ENCODE assay signal across 22 cellular contexts in the genomic region with DNA sequence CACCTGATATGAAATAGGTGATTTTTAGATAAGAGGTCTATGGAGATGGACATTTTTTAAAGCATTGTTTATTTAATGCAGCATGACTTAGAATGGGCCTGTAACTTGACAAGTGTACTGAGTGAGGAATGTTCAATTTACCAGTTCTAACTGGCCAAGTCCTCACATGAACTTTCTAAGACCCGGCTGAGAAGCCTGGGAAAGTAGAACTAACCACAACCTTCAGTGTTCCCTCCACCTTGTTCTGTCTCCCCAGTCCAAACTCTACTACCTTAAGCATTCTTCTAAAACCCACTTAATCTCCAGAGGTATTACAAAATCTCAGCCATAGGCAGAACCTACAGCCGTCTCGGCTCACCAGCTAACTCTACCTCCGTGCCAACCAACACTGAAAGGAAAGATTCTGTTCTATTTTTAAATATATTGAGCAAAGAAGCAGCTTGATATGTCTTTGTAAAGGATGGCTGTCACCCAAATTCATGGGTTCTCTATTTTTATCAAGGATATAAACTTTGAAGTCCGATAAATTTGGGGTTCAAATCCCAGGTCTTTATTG. TPM values are rescaled to one million over a fixed set of nuclear protein-coding genes. Genes with fewer than 3 reads are reported as not detected.
A peak's percentile ranks its signal among the peaks of the same experiment; 100 is the strongest.
DNase-seq lines count a peak whose midpoint lies in the region; ATAC-seq and TF ChIP-seq lines count a peak whose summit lies in the region.
"Had no signal": no experiment of that assay in that cellular context is flagged by ENCODE, and none has a peak within 500 bp of the region (broad histone marks: within the 10 kb centered on the region; RNA-seq: fewer than 3 reads in every experiment).

No MANE protein-coding gene starts in this region.

- peak overlapping the region; percentile 27 for H3K27ac Mint-ChIP-seq in neural crest cell (ENCODE audit: unreplicated experiment)
- H3K27ac Mint-ChIP-seq in type B pancreatic cell, result peak overlapping the region; percentile 70
- H3K27ac Mint-ChIP-seq in stimulated activated naive B cell treated with anti-CD40 and anti-IgM and Interleukin-4, amounts not matched to agents 10 μg/mL and 1 μg/mL and 100 μg/mL, for 72 hours, result no peak overlapping the region
- H3K27ac Mint-ChIP-seq: activated naive CD4-positive, alpha-beta T cell treated with anti-CD3 and anti-CD28 coated beads, Interleukin-2, amount 10 ng/mL, durations not matched to agents 7 days and 5 days; activated T-helper 1 cell treated with anti-CD3 and anti-CD28 coated beads, Interleukin-12 subunit alpha, Interleukin-12 subunit beta, Interleukin-2, Interleukin-4 antibody, amounts not matched to agents 30 ng/mL and 10 ng/mL and 1 ng/mL, durations not matched to agents 14 hours and 24 hours and 36 hours; CD4-positive, alpha-beta memory T cell had no signal

- H3K4me3 Mint-ChIP-seq in neural crest cell (no peak overlapping the region), type B pancreatic cell (peak overlapping the region; percentile 46)
- H3K4me3 Mint-ChIP-seq in stimulated activated naive B cell treated with anti-CD40 and anti-IgM and Interleukin-4, amounts not matched to agents 10 μg/mL and 1 μg/mL and 100 μg/mL, for 72 hours, result no peak overlapping the region
- H3K4me3 Mint-ChIP-seq: activated naive CD4-positive, alpha-beta T cell treated with anti-CD3 and anti-CD28 coated beads, Interleukin-2, amount 10 ng/mL, durations not matched to agents 7 days and 5 days; activated T-helper 1 cell treated with anti-CD3 and anti-CD28 coated beads, Interleukin-12 subunit alpha, Interleukin-12 subunit beta, Interleukin-2, Interleukin-4 antibody, amounts not matched to agents 30 ng/mL and 10 ng/mL and 1 ng/mL, durations not matched to agents 14 hours and 24 hours and 36 hours; CD4-positive, alpha-beta memory T cell had no signal

- ATAC-seq in Right ventricle myocardium superior (ENCODE audit: poor library complexity), result no peak
- ATAC-seq in GM18868 (IDR thresholded peaks at IDR 0.05; ENCODE audit: unreplicated experiment), result no peak
- ATAC-seq in GM21529 (IDR thresholded peaks at IDR 0.05; ENCODE audit: unreplicated experiment), result no peak
- no peak for ATAC-seq in stimulated activated naive B cell treated with anti-CD40 and anti-IgM and Interleukin-4, amounts not matched to agents 10 μg/mL and 1 μg/mL and 100 μg/mL, for 72 hours (replicated peaks)
- ATAC-seq: SK-N-SH treated with all-trans-retinoic acid at 6 μM for 48 hours; stimulated activated naive CD8-positive, alpha-beta T cell treated with anti-CD3 and anti-CD28 coated beads, Interleukin-15, Interleukin-2, amounts not matched to agents 100 U/mL and 50 U/mL, for 24 hours had no signal

- H3K4me1 ChIP-seq in cardiac muscle cell (ENCODE audit: low read depth), result peaks cover 68% of the 10 kb centered on the region
- H3K4me1 ChIP-seq in esophagus muscularis mucosa, result peaks cover 18 to 94% (median 84%) of the 10 kb centered on the region in 4 donors

- H3K9me3 ChIP-seq in cardiac muscle cell (ENCODE audit: low read depth) (no peaks in the 10 kb centered on the region), esophagus muscularis mucosa (no peaks in the 10 kb centered on the region)
- H3K9me3 ChIP-seq: MG63, tibial nerve had no signal

- TF ChIP-seq EP300 in esophagus muscularis mucosa (IDR thresholded peaks at IDR 0.05), result no peak

- H3K9me3 Mint-ChIP-seq in neural crest cell (no peaks in the 10 kb centered on the region), type B pancreatic cell (no peaks in the 10 kb centered on the region)
- H3K9me3 Mint-ChIP-seq in stimulated activated naive B cell treated with anti-CD40 and anti-IgM and Interleukin-4, amounts not matched to agents 10 μg/mL and 1 μg/mL and 100 μg/mL, for 72 hours, result peaks cover 0 to 3% of the 10 kb centered on the region in 2 donors
- H3K9me3 Mint-ChIP-seq: activated naive CD4-positive, alpha-beta T cell treated with anti-CD3 and anti-CD28 coated beads, Interleukin-2, amount 10 ng/mL, durations not matched to agents 7 days and 5 days; activated T-helper 1 cell treated with anti-CD3 and anti-CD28 coated beads, Interleukin-12 subunit alpha, Interleukin-12 subunit beta, Interleukin-2, Interleukin-4 antibody, amounts not matched to agents 30 ng/mL and 10 ng/mL and 1 ng/mL, durations not matched to agents 14 hours and 24 hours and 36 hours had no signal

- intact Hi-C loops in Right ventricle myocardium superior (cut with DNase I) (no loop called here), esophagus muscularis mucosa (cut with DNase I) (no loop called here)

- peaks cover 15% of the 10 kb centered on the region for H3K36me3 ChIP-seq in cardiac muscle cell
- no peaks in the 10 kb centered on the region for H3K36me3 ChIP-seq in esophagus muscularis mucosa
- H3K36me3 ChIP-seq: MG63, tibial nerve had no signal

- whole genome bisulfite sequencing in esophagus muscularis mucosa, result 67% methylated on average over 5 of the region's 5 CpGs

- no peak for TF ChIP-seq POLR2A in esophagus muscularis mucosa (IDR thresholded peaks at IDR 0.05; ENCODE audit: low read depth)

- H3K27ac ChIP-seq in cardiac muscle cell (peak overlapping the region; percentile 95), esophagus muscularis mucosa (replicated peaks in 1 of 4) (peak overlapping the region; percentile 74 to 90 (median 87))
- H3K27ac ChIP-seq: tibial nerve had no signal

- H3K36me3 Mint-ChIP-seq in neural crest cell (ENCODE audit: low read depth) (no peaks in the 10 kb centered on the region), type B pancreatic cell (peaks cover 7% of the 10 kb centered on the region)
- H3K36me3 Mint-ChIP-seq in stimulated activated naive B cell treated with anti-CD40 and anti-IgM and Interleukin-4, amounts not matched to agents 10 μg/mL and 1 μg/mL and 100 μg/mL, for 72 hours, result no peaks in the 10 kb centered on the region
- H3K36me3 Mint-ChIP-seq: activated naive CD4-positive, alpha-beta T cell treated with anti-CD3 and anti-CD28 coated beads, Interleukin-2, amount 10 ng/mL, durations not matched to agents 7 days and 5 days; CD4-positive, alpha-beta memory T cell had no signal

- H3K4me3 ChIP-seq in cardiac muscle cell, result no peak overlapping the region
- no peak overlapping the region for H3K4me3 ChIP-seq in esophagus muscularis mucosa
- H3K4me3 ChIP-seq: MG63, tibial nerve had no signal

- H3K27me3 Mint-ChIP-seq in neural crest cell (ENCODE audit: low read depth), result no peaks in the 10 kb centered on the region
- H3K27me3 Mint-ChIP-seq in type B pancreatic cell, result no peaks in the 10 kb centered on the region
- no peaks in the 10 kb centered on the region for H3K27me3 Mint-ChIP-seq in stimulated activated naive B cell treated with anti-CD40 and anti-IgM and Interleukin-4, amounts not matched to agents 10 μg/mL and 1 μg/mL and 100 μg/mL, for 72 hours
- H3K27me3 Mint-ChIP-seq: activated naive CD4-positive, alpha-beta T cell treated with anti-CD3 and anti-CD28 coated beads, Interleukin-2, amount 10 ng/mL, durations not matched to agents 7 days and 5 days had no signal

- TF ChIP-seq CTCF in cardiac muscle cell (IDR thresholded peaks at IDR 0.05; ENCODE audit: low read depth, low read length) (no peak), esophagus muscularis mucosa (IDR thresholded peaks at IDR 0.05) (no peak), neural crest cell (conservative IDR thresholded peaks at IDR 0.05) (no peak), type B pancreatic cell (conservative IDR thresholded peaks at IDR 0.05) (no peak)

- H3K27me3 ChIP-seq in cardiac muscle cell (no peaks in the 10 kb centered on the region), esophagus muscularis mucosa (no peaks in the 10 kb centered on the region)
- H3K27me3 ChIP-seq: MG63, tibial nerve had no signal

- no peak for DNase-seq in cardiac muscle cell (ENCODE audit: low read depth in 1 of 2, low spot score in 1 of 2)
- no peak for DNase-seq in Right ventricle myocardium superior
- DNase-seq in esophagus muscularis mucosa (ENCODE audit: extremely low spot score), result no peak
- DNase-seq in neural crest cell (ENCODE audit: low read depth, low spot score), result no peak
- no peak for DNase-seq in type B pancreatic cell (ENCODE audit: extremely low spot score, unreplicated experiment)
- DNase-seq in stimulated activated naive B cell treated with anti-CD40 and anti-IgM and Interleukin-4, amounts not matched to agents 10 μg/mL and 1 μg/mL and 100 μg/mL, for 72 hours, result no peak
- DNase-seq: activated CD4-positive, alpha-beta T cell treated with anti-CD3 and anti-CD28 coated beads, Interleukin-2, amount 50 U/mL, for 1 hour; activated naive CD4-positive, alpha-beta T cell treated with anti-CD3 and anti-CD28 coated beads, Interleukin-2, amount 10 ng/mL, durations not matched to agents 7 days and 5 days; CD4-positive, alpha-beta memory T cell; DMS 273 treated with DMSO at 0.1 percent for 48 hours; foreskin melanocyte; MG63; NCI-H2081; NCI-H774; nucleus accumbens; stimulated activated naive CD8-positive, alpha-beta T cell treated with anti-CD3 and anti-CD28 coated beads, Interleukin-15, Interleukin-2, amounts not matched to agents 100 U/mL and 50 U/mL, for 24 hours had no signal

- H3K4me1 Mint-ChIP-seq in neural crest cell (peaks cover 11% of the 10 kb centered on the region), type B pancreatic cell (ENCODE audit: unreplicated experiment) (peaks cover 38% of the 10 kb centered on the region)
- no peaks in the 10 kb centered on the region for H3K4me1 Mint-ChIP-seq in stimulated activated naive B cell treated with anti-CD40 and anti-IgM and Interleukin-4, amounts not matched to agents 10 μg/mL and 1 μg/mL and 100 μg/mL, for 72 hours
- H3K4me1 Mint-ChIP-seq: activated naive CD4-positive, alpha-beta T cell treated with anti-CD3 and anti-CD28 coated beads, Interleukin-2, amount 10 ng/mL, durations not matched to agents 7 days and 5 days; CD4-positive, alpha-beta memory T cell had no signal

RNA-seq across cellular contexts. Expression of a gene that starts 6.8 kb away (rescaled TPM):
- 23.9 and 42.3 TPM in 2 replicates for total RNA-seq in cardiac muscle cell
- 17.7 and 28.4 TPM in 2 replicates for polyA plus RNA-seq in cardiac muscle cell
- total RNA-seq in Right ventricle myocardium superior, result 82.8 TPM
- total RNA-seq in esophagus muscularis mucosa, result 10 to 100 TPM; 13.8 to 22.8 (median 17.1) TPM
- 2.2 and 2.8 TPM in 2 replicates for total RNA-seq in neural crest cell
- total RNA-seq in type B pancreatic cell (ENCODE audit: low replicate concordance), result 39.4 and 93.3 TPM in 2 replicates
- total RNA-seq: activated T-helper 1 cell treated with anti-CD3 and anti-CD28 coated beads, Interleukin-12 subunit alpha, Interleukin-12 subunit beta, Interleukin-2, Interleukin-4 antibody, amounts not matched to agents 30 ng/mL and 10 ng/mL and 1 ng/mL, durations not matched to agents 14 hours and 24 hours and 36 hours; CD4-positive, alpha-beta memory T cell; T-helper 2 cell treated with Interferon-gamma antibody and Interleukin-4, amounts not matched to agents 100 ng/mL and 5 ng/mL, for 36 hours had no signal
- polyA plus RNA-seq: CD4-positive, alpha-beta memory T cell had no signal
